ENCODE assay signal across 1 cellular context in the genomic region with DNA sequence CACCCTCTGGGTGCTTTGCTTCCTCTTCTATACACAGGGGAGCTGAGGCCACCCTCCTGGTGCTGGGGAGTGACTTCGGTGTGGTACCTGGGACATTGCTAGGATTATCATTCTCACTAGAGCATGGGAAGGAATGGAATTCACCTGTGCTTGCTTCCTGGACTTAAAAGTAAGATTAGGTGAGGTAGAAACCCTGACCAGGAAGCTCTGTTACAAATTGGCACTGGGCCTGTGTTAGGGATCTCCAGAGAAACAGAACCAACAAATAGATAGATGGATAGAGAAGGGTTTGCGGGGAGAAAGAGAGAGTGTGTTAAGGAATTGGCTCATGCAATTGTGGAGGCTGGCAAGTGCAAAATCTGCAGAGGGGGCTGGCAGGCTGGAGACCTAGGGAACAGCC.
TF ChIP-seq lines count a peak whose summit lies in the region.

No MANE protein-coding gene starts in this region.

TF ChIP-seq in H1, 55 proteins besides CTCF, POLR2A, EP300 and RAD21 (continued from another document):
- TF ChIP-seq POLR2AphosphoS5 (IDR thresholded peaks at IDR 0.05; ENCODE audit: low read depth, low read length) = no peak
- no peak for TF ChIP-seq TEAD4 (IDR thresholded peaks at IDR 0.05; ENCODE audit: low read depth, low read length)
- TF ChIP-seq NANOG (IDR thresholded peaks at IDR 0.05; ENCODE audit: insufficient read depth, low read depth, low read length, poor library complexity, severe bottlenecking) = no peak
